In genomic region chr2:191376981-191377629, GRCh38 we compare ENCODE assay signal across 7 cellular contexts.
A peak's percentile ranks its signal among the peaks of the same experiment; 100 is the strongest.
DNase-seq lines count a peak whose midpoint lies in the region; ATAC-seq, FAIRE-seq and TF ChIP-seq lines count a peak whose summit lies in the region.

No MANE protein-coding gene starts in this region.

- peaks cover 0 to 18% (median 16%) of the 10 kb centered on the region in 3 donors for H3K4me1 ChIP-seq in esophagus squamous epithelium

- no peaks in the 10 kb centered on the region for H3K36me3 ChIP-seq in esophagus squamous epithelium

- ATAC-seq in HG02798 (IDR thresholded peaks at IDR 0.05; ENCODE audit: poor library complexity, unreplicated experiment): peak; percentile 60

- H3K9me3 ChIP-seq in esophagus squamous epithelium: no peaks in the 10 kb centered on the region

- TF ChIP-seq CTCF in esophagus squamous epithelium (IDR thresholded peaks at IDR 0.05): no peak
- no peak for TF ChIP-seq CTCF in GM13976 (IDR thresholded peaks at IDR 0.05; ENCODE audit: borderline replicate concordance, control extremely low read depth, extremely low read depth, insufficient read depth, missing control alignments)

- no peaks in the 10 kb centered on the region for H3K27me3 ChIP-seq in esophagus squamous epithelium

- FAIRE-seq in GM18507 (lab: Jason Lieb, UNC) (peak; percentile 21), endometrium (lab: Jason Lieb, UNC) (peak; percentile 8)

- H3K27ac ChIP-seq in esophagus squamous epithelium: peak overlapping the region in 2 of 4 donors; percentile 34 to 41

- no peak overlapping the region for H3K4me3 ChIP-seq in esophagus squamous epithelium

- no peak for TF ChIP-seq POLR2A in esophagus squamous epithelium (IDR thresholded peaks at IDR 0.05)

- DNase-seq in GM18507 (ENCODE audit: extremely low spot score, insufficient read length, low read depth) (no peak), OCI-M1 (lab: John Stamatoyannopoulos, UW) (peak; percentile 86), middle frontal gyrus (ENCODE audit: extremely low spot score, low spot score) (peak; percentile 68), esophagus squamous epithelium (lab: John Stamatoyannopoulos, UW) (no peak), GM13976 (ENCODE audit: low spot score) (no peak)

- in situ Hi-C loops in GM13976 (cut with MboI; ENCODE audit: low sequenced_read_pairs, unreplicated experiment): no loop called here

- intact Hi-C loops in esophagus squamous epithelium (cut with DNase I): no loop called here

- WGBS in esophagus squamous epithelium, 2 donors: 34 to 37% methylated on average over 3 of the region's 3 CpGs

Comparison
In these comparisons a context has a peak if more than half of its experiments do, and no peak if none do; other contexts are left out.
1. DNase-seq: peak in OCI-M1 (single experiment) and middle frontal gyrus (single experiment); none in GM18507 (single experiment), esophagus squamous epithelium (single experiment) and GM13976 (single experiment).